In genomic region chr5:172086312-172086975, GRCh38 we compare ENCODE assay signal across 13 cellular contexts.
DNase-seq lines count a peak whose midpoint lies in the region; FAIRE-seq and TF ChIP-seq lines count a peak whose summit lies in the region.
"Had no signal": no experiment of that assay in that cellular context is flagged by ENCODE, and none has a peak within 500 bp of the region (broad histone marks: within the 10 kb centered on the region; RNA-seq: fewer than 3 reads in every experiment).

No MANE protein-coding gene starts in this region.

- H3K27me3 Mint-ChIP-seq in activated CD4-positive, alpha-beta memory T cell treated with anti-CD3 and anti-CD28 coated beads, Interleukin-2, amount 10 ng/mL, durations not matched to agents 7 days and 5 days, result no peaks in the 10 kb centered on the region

- H3K27ac ChIP-seq in small intestine (ENCODE audit: low read depth in 1 of 2, low read length in 1 of 2) (no peak overlapping the region), thyroid gland (no peak overlapping the region)

- H3K9me3 ChIP-seq in small intestine (ENCODE audit: control insufficient read depth, low read depth) (no peaks in the 10 kb centered on the region), thyroid gland (no peaks in the 10 kb centered on the region)

- peaks cover 60% of the 10 kb centered on the region for H3K36me3 Mint-ChIP-seq in activated CD4-positive, alpha-beta memory T cell treated with anti-CD3 and anti-CD28 coated beads, Interleukin-2, amount 10 ng/mL, durations not matched to agents 7 days and 5 days (ENCODE audit: low read depth)

- no peak overlapping the region for H3K4me3 ChIP-seq in small intestine (ENCODE audit: low read depth in 1 of 2, low read length in 2 of 2)
- no peak overlapping the region for H3K4me3 ChIP-seq in thyroid gland (replicated peaks in 1 of 3)

- intact Hi-C loops in thyroid gland (cut with DNase I), result no loop called here

- POLR2A ChIA-PET in activated CD4-positive, alpha-beta memory T cell treated with anti-CD3 and anti-CD28 coated beads, Interleukin-2, amount 10 ng/mL, durations not matched to agents 7 days and 5 days (lab: Charles Lee), result interaction anchor here (0.7 to 1.5 kb wide), 2 partner anchors 9 to 23 kb away, joined by 3 read pairs; no protein-coding TSS in a partner anchor

- no peak overlapping the region for H3K4me3 Mint-ChIP-seq in activated CD4-positive, alpha-beta memory T cell treated with anti-CD3 and anti-CD28 coated beads, Interleukin-2, amount 10 ng/mL, durations not matched to agents 7 days and 5 days

- peak overlapping the region; percentile 52 for H3K27ac Mint-ChIP-seq in activated CD4-positive, alpha-beta memory T cell treated with anti-CD3 and anti-CD28 coated beads, Interleukin-2, amount 10 ng/mL, durations not matched to agents 7 days and 5 days

- no peaks in the 10 kb centered on the region for H3K4me1 ChIP-seq in small intestine (ENCODE audit: control insufficient read depth in 2 of 2, insufficient read depth in 1 of 2, low read depth in 1 of 2, low read length in 1 of 2)
- H3K4me1 ChIP-seq in thyroid gland, result no peaks in the 10 kb centered on the region

- no peak for FAIRE-seq in small intestine (lab: Jason Lieb, UNC)
- FAIRE-seq: GM12892 had no signal

- CTCF ChIA-PET in activated CD4-positive, alpha-beta memory T cell treated with anti-CD3 and anti-CD28 coated beads, Interleukin-2, amount 10 ng/mL, durations not matched to agents 7 days and 5 days (lab: Charles Lee), result no interaction called here

- DNase-seq in activated effector memory CD4-positive, alpha-beta T cell treated with anti-CD3 and anti-CD28 coated beads, Interleukin-2, amount 50 U/mL, for 16 hours, result peak; percentile 37
- DNase-seq in activated effector memory CD4-positive, alpha-beta T cell treated with Interleukin-2 at 50 U/mL for 16 hours, result no peak
- DNase-seq in activated CD4-positive, alpha-beta memory T cell treated with anti-CD3 and anti-CD28 coated beads, Interleukin-2, amount 10 ng/mL, durations not matched to agents 7 days and 5 days, result no peak
- DNase-seq in islet precursor cell, result peak; percentile 78
- DNase-seq in small intestine, result peak; percentile 23
- no peak for DNase-seq in NCI-H146 (lab: John Stamatoyannopoulos, UW)
- DNase-seq in thyroid gland, result no peak
- DNase-seq in DMS 273 treated with DMSO at 0.1 percent for 48 hours (lab: John Stamatoyannopoulos, UW), result no peak
- DNase-seq: amygdala; NCI-H1694 treated with DMSO at 0.1 percent for 48 hours; NCI-H526; stimulated activated CD4-positive, alpha-beta T cell treated with anti-CD3 and anti-CD28 coated beads, Interleukin-1b, Interleukin-23, amount 100 ng/mL, for 48 hours had no signal

- TF ChIP-seq POLR2A in thyroid gland (IDR thresholded peaks at IDR 0.05), result no peak

- WGBS in small intestine, 3 donors, result 61 to 76% (median 74%) methylated on average over 12 of the region's 12 CpGs
- 79 to 85% methylated on average over 10 of the region's 12 CpGs for WGBS in thyroid gland, 2 donors

- TF ChIP-seq CTCF in thyroid gland (IDR thresholded peaks at IDR 0.05), result no peak

- peaks cover 6% of the 10 kb centered on the region for H3K4me1 Mint-ChIP-seq in activated CD4-positive, alpha-beta memory T cell treated with anti-CD3 and anti-CD28 coated beads, Interleukin-2, amount 10 ng/mL, durations not matched to agents 7 days and 5 days

- H3K36me3 ChIP-seq in small intestine (ENCODE audit: control insufficient read depth in 2 of 2, insufficient read depth in 2 of 2, low read length in 2 of 2) (peaks cover 2% of the 10 kb centered on the region in 2 donors), thyroid gland (peaks cover 0 to 3% of the 10 kb centered on the region in 2 donors)

- H3K27me3 ChIP-seq in small intestine (ENCODE audit: control insufficient read depth in 2 of 2, insufficient read depth in 2 of 2, low read length in 2 of 2), result no peaks in the 10 kb centered on the region
- H3K27me3 ChIP-seq in thyroid gland, result no peaks in the 10 kb centered on the region

- no peaks in the 10 kb centered on the region for H3K9me3 Mint-ChIP-seq in activated CD4-positive, alpha-beta memory T cell treated with anti-CD3 and anti-CD28 coated beads, Interleukin-2, amount 10 ng/mL, durations not matched to agents 7 days and 5 days

Comparison
In these comparisons a context has a peak if more than half of its experiments do, and no peak if none do; other contexts are left out.
1. DNase-seq: peak in activated effector memory CD4-positive, alpha-beta T cell treated with anti-CD3 and anti-CD28 coated beads, Interleukin-2, amount 50 U/mL, for 16 hours (single experiment), islet precursor cell (single experiment) and small intestine (single experiment); none in activated effector memory CD4-positive, alpha-beta T cell treated with Interleukin-2 at 50 U/mL for 16 hours (single experiment), activated CD4-positive, alpha-beta memory T cell treated with anti-CD3 and anti-CD28 coated beads, Interleukin-2, amount 10 ng/mL, durations not matched to agents 7 days and 5 days (single experiment), NCI-H146 (single experiment), thyroid gland (0 of 2) and DMS 273 treated with DMSO at 0.1 percent for 48 hours (single experiment).